Comparison of ENCODE assay signal across 12 cellular contexts in genomic region chr2:42959148-42959992, GRCh38.
A peak's percentile ranks its signal among the peaks of the same experiment; 100 is the strongest.
DNase-seq lines count a peak whose midpoint lies in the region; FAIRE-seq and TF ChIP-seq lines count a peak whose summit lies in the region.
"Had no signal": no experiment of that assay in that cellular context is flagged by ENCODE, and none has a peak within 500 bp of the region (broad histone marks: within the 10 kb centered on the region; RNA-seq: fewer than 3 reads in every experiment).

No MANE protein-coding gene starts in this region.

- BruUV-seq in MCF 10A (replicated peaks; lab: Mats Ljungman, UMichigan): no TSS peak

- WGBS in liver: 27% methylated on average over 9 of the region's 9 CpGs

- H3K9ac ChIP-seq in liver (ENCODE audit: low read depth in 1 of 2, low read length in 2 of 2) (no peak overlapping the region), stomach smooth muscle (ENCODE audit: low read length in 2 of 2) (no peak overlapping the region)

- H3K4me3 ChIP-seq in liver (ENCODE audit: low read depth in 1 of 3, low read length in 3 of 3) (no peak overlapping the region), stomach smooth muscle (ENCODE audit: low read length in 2 of 2) (no peak overlapping the region)

- no peaks in the 10 kb centered on the region for H3K27me3 ChIP-seq in liver (ENCODE audit: control insufficient read depth in 4 of 4, insufficient read depth in 4 of 4, low read length in 3 of 4)
- H3K27me3 ChIP-seq in stomach smooth muscle (ENCODE audit: control insufficient read depth in 1 of 2, insufficient read depth in 2 of 2, low read length in 2 of 2): no peaks in the 10 kb centered on the region

- H3K9me3 Mint-ChIP-seq in MCF 10A (ENCODE audit: unreplicated experiment): no peaks in the 10 kb centered on the region
- H3K9me3 Mint-ChIP-seq: activated T-cell treated with anti-CD3 and anti-CD28 coated beads, Interleukin-2, amount 50 U/mL, for 72 hours had no signal

- H3K27ac ChIP-seq in liver (ENCODE audit: low read depth in 1 of 2, low read length in 2 of 2) (peak overlapping the region; percentile 71 to 75), stomach smooth muscle (ENCODE audit: low read length) (peak overlapping the region; percentile 46)

- CTCF ChIA-PET in MCF 10A (lab: Yijun Ruan, JAX): interaction anchor here (0.6 to 1.2 kb wide), 2 partner anchors 15 to 525 kb away, joined by 3 read pairs; no protein-coding TSS in a partner anchor

- POLR2A ChIA-PET in MCF 10A (lab: Yijun Ruan, JAX): interaction anchor here (0.6 to 0.9 kb wide), 2 partner anchors 261 to 579 kb away, joined by 3 read pairs; no protein-coding TSS in a partner anchor

- no peaks in the 10 kb centered on the region for H3K27me3 Mint-ChIP-seq in MCF 10A (ENCODE audit: insufficient read depth, unreplicated experiment)

- TF ChIP-seq CTCF in MCF 10A (IDR thresholded peaks at IDR 0.05; ENCODE audit: unreplicated experiment) (no peak), liver (IDR thresholded peaks at IDR 0.05; ENCODE audit: low read depth, low read length, missing input control) (no peak)

- H3K4me3 Mint-ChIP-seq in MCF 10A (ENCODE audit: unreplicated experiment): no peak overlapping the region
- H3K4me3 Mint-ChIP-seq: activated T-cell treated with anti-CD3 and anti-CD28 coated beads, Interleukin-2, amount 50 U/mL, for 72 hours had no signal

- H3K4me1 Mint-ChIP-seq in MCF 10A (ENCODE audit: insufficient read depth, unreplicated experiment): peaks cover 32% of the 10 kb centered on the region

- H3K4me1 ChIP-seq in liver (ENCODE audit: control insufficient read depth in 4 of 4, insufficient read depth in 4 of 4, low read length in 3 of 4) (peaks cover 32 to 67% (median 52%) of the 10 kb centered on the region in 4 donors), stomach smooth muscle (ENCODE audit: control insufficient read depth, insufficient read depth, low read length) (peaks cover 53% of the 10 kb centered on the region)

- intact Hi-C loops in MCF 10A (cut with micrococcal nuclease): no loop called here

- peak overlapping the region; percentile 15 for H3K27ac Mint-ChIP-seq in MCF 10A (ENCODE audit: low read depth, unreplicated experiment)
- H3K27ac Mint-ChIP-seq: activated T-cell treated with anti-CD3 and anti-CD28 coated beads, Interleukin-2, amount 50 U/mL, for 72 hours had no signal

- TF ChIP-seq RAD21 in liver (IDR thresholded peaks at IDR 0.05): peak; percentile 46 to 52

- peak; percentile 53 for DNase-seq in HuH-7 (ENCODE audit: low spot score)
- DNase-seq in MCF 10A (ENCODE audit: unreplicated experiment): peak; percentile 76
- DNase-seq in stimulated activated CD4-positive, alpha-beta T cell treated with anti-CD3 and anti-CD28 coated beads, Interleukin-12 subunit alpha, Interleukin-12 subunit beta, amount 100 ng/mL, for 4 hours: no peak
- DNase-seq in stimulated activated naive CD4-positive, alpha-beta T cell (lab: John Stamatoyannopoulos, UW): no peak
- no peak for DNase-seq in GM19239 (ENCODE audit: insufficient read length, low spot score)
- no peak for DNase-seq in NCI-H2081 (lab: John Stamatoyannopoulos, UW)
- DNase-seq: activated T-cell treated with anti-CD3 and anti-CD28 coated beads, Interleukin-2, amount 50 U/mL, for 72 hours; DMS53; NCI-H2029 treated with DMSO at 0.1 percent for 48 hours; T-helper 1 cell had no signal

- H3K36me3 ChIP-seq in liver (ENCODE audit: control insufficient read depth in 4 of 4, insufficient read depth in 3 of 4, low read depth in 1 of 4, low read length in 3 of 4): no peaks in the 10 kb centered on the region
- H3K36me3 ChIP-seq in stomach smooth muscle (ENCODE audit: control insufficient read depth in 2 of 2, insufficient read depth in 2 of 2, low read length in 2 of 2): no peaks in the 10 kb centered on the region

- no peaks in the 10 kb centered on the region for H3K36me3 Mint-ChIP-seq in MCF 10A (ENCODE audit: insufficient read depth, unreplicated experiment)

- FAIRE-seq in GM19239 (lab: Jason Lieb, UNC): no peak

- no peaks in the 10 kb centered on the region for H3K9me3 ChIP-seq in liver (ENCODE audit: control insufficient read depth in 4 of 4, low read length in 3 of 4)
- H3K9me3 ChIP-seq in stomach smooth muscle (ENCODE audit: control insufficient read depth in 2 of 2, low read length in 2 of 2): no peaks in the 10 kb centered on the region

TF ChIP-seq in liver, 16 proteins besides CTCF, POLR2A, EP300 and RAD21:
- peak; percentile 27 for TF ChIP-seq FOXA2 (IDR thresholded peaks at IDR 0.05)
- TF ChIP-seq GABPA (IDR thresholded peaks at IDR 0.05 in 1 of 2, conservative IDR thresholded peaks at IDR 0.05 in 1 of 2): no peak
- no peak for TF ChIP-seq FOXA1 (IDR thresholded peaks at IDR 0.05)
- peak; percentile 66 for TF ChIP-seq REST (IDR thresholded peaks at IDR 0.05)
- TF ChIP-seq EGR1 (IDR thresholded peaks at IDR 0.05; ENCODE audit: low read depth in 2 of 2): peak in 1 of 2 donors; percentile 78
- peak; percentile 85 to 94 for TF ChIP-seq RXRA (IDR thresholded peaks at IDR 0.05)
- TF ChIP-seq ATF3 (IDR thresholded peaks at IDR 0.05): no peak
- no peak for TF ChIP-seq TAF1 (conservative IDR thresholded peaks at IDR 0.05)
- TF ChIP-seq MAX (IDR thresholded peaks at IDR 0.05): peak; percentile 72
- peak in 1 of 2 donors; percentile 67 for TF ChIP-seq JUND (IDR thresholded peaks at IDR 0.05)
- no peak for TF ChIP-seq HNF4G (IDR thresholded peaks at IDR 0.05)
- peak; percentile 49 to 77 for TF ChIP-seq HNF4A (conservative IDR thresholded peaks at IDR 0.05)
- peak; percentile 68 for TF ChIP-seq SP1 (IDR thresholded peaks at IDR 0.05)
- TF ChIP-seq YY1 (IDR thresholded peaks at IDR 0.05): peak; percentile 88
- peak; percentile 69 for TF ChIP-seq ZBTB33 (IDR thresholded peaks at IDR 0.05)
- TF ChIP-seq NR2F2 (IDR thresholded peaks at IDR 0.05): peak; percentile 53
TF ChIP-seq in liver: peak in this region for 11.

Comparison
In these comparisons a context has a peak if more than half of its experiments do, and no peak if none do; other contexts are left out.
1. DNase-seq: peak in HuH-7 (single experiment) and MCF 10A (single experiment); none in stimulated activated CD4-positive, alpha-beta T cell treated with anti-CD3 and anti-CD28 coated beads, Interleukin-12 subunit alpha, Interleukin-12 subunit beta, amount 100 ng/mL, for 4 hours (single experiment), stimulated activated naive CD4-positive, alpha-beta T cell (0 of 6), GM19239 (single experiment) and NCI-H2081 (0 of 2).